ENCODE assay signal across 7 cellular contexts in the genomic region with DNA sequence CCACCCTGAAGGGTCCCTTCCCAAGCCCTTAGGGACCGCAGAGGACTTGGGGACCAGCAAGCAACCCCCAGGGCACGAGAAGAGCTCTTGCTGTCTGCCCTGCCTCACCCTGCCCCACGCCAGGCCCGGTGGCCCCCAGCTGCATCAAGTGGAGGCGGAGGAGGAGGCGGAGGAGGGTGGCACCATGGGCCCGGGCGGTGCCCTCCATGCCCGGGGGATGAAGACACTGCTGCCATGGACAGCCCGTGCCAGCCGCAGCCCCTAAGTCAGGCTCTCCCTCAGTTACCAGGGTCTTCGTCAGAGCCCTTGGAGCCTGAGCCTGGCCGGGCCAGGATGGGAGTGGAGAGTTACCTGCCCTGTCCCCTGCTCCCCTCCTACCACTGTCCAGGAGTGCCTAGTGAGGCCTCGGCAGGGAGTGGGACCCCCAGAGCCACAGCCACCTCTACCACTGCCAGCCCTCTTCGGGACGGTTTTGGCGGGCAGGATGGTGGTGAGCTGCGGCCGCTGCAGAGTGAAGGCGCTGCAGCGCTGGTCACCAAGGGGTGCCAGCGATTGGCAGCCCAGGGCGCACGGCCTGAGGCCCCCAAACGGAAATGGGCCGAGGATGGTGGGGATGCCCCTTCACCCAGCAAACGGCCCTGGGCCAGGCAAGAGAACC. TPM values are rescaled to one million over a fixed set of nuclear protein-coding genes. Genes with fewer than 3 reads are reported as not detected.
DNase-seq lines count a peak whose midpoint lies in the region; ATAC-seq and TF ChIP-seq lines count a peak whose summit lies in the region.

No MANE protein-coding gene starts in this region.

- TF ChIP-seq POLR2A in IMR-90 (IDR thresholded peaks at IDR 0.05; ENCODE audit: low read depth, low read length) = no peak

- H3K36me3 ChIP-seq in IMR-90 (ENCODE audit: control insufficient read depth, insufficient read depth, low read length) (peaks cover 41% of the 10 kb centered on the region), stomach smooth muscle (ENCODE audit: control insufficient read depth in 2 of 2, insufficient read depth in 2 of 2, low read length in 2 of 2) (peaks cover 0 to 11% of the 10 kb centered on the region in 2 donors)

- H2BK120ac ChIP-seq in IMR-90 (ENCODE audit: low read depth, low read length) = no peak overlapping the region

- WGBS in IMR-90 (ENCODE audit: extremely low coverage in 2 of 2, insufficient read length in 1 of 2), 2 experiments = 83% methylated on average over 9 of the region's 27 CpGs; no CpG with 5 or more reads in 1 of the 2 experiments

- no peak for ATAC-seq in IMR-90 (ENCODE audit: low read depth)
- no peak for ATAC-seq in HG03457 (IDR thresholded peaks at IDR 0.05; ENCODE audit: unreplicated experiment)
- no peak for ATAC-seq in activated CD4-positive, CD25-positive, alpha-beta regulatory T cell treated with anti-CD3 and anti-CD28 coated beads, Interleukin-2, amount 50 U/mL, for 24 hours

- peaks cover 4 to 66% of the 10 kb centered on the region in 2 experiments; a peak in 3 of 4 replicates for H3K79me1 ChIP-seq in IMR-90 (ENCODE audit: low read depth in 1 of 2, low read length in 2 of 2)

- H3K56ac ChIP-seq in IMR-90 (ENCODE audit: extremely low read depth, insufficient read depth, low read length) = no peak overlapping the region

- in situ Hi-C loops in IMR-90 (cut with MboI; ENCODE audit: low sequenced_read_pairs) = no loop called here

- H3K4me1 ChIP-seq in IMR-90 (ENCODE audit: control insufficient read depth, insufficient read depth, low read length) (peaks cover 36% of the 10 kb centered on the region), stomach smooth muscle (ENCODE audit: control insufficient read depth, insufficient read depth, low read length) (peaks cover 66% of the 10 kb centered on the region)

- peak overlapping the region; percentile 63; the same call in 1 of the 2 replicates for H3K4ac ChIP-seq in IMR-90 (ENCODE audit: low read depth, low read length)

- H3K27me3 Mint-ChIP-seq in activated naive CD8-positive, alpha-beta T cell = no peaks in the 10 kb centered on the region
- H3K27me3 Mint-ChIP-seq in immature natural killer cell (ENCODE audit: low read depth in 3 of 3) = peaks cover 10 to 34% (median 23%) of the 10 kb centered on the region in 3 donors

- H3K4me3 Mint-ChIP-seq in activated naive CD8-positive, alpha-beta T cell = peak overlapping the region; percentile 94
- H3K4me3 Mint-ChIP-seq in immature natural killer cell = peak overlapping the region; percentile 88 to 99 (median 92)

- dilution Hi-C loops in IMR-90 (cut with HindIII; ENCODE audit: low sequenced_read_pairs, unreplicated experiment) = no loop called here

- H3K9ac ChIP-seq in IMR-90 (ENCODE audit: low read depth, low read length) = peak overlapping the region; percentile 96
- peak overlapping the region; percentile 79 to 84 for H3K9ac ChIP-seq in stomach smooth muscle (ENCODE audit: low read length in 2 of 2)

- H3K4me3 ChIP-seq in IMR-90 (ENCODE audit: insufficient read depth, low read depth, low read length) (peak overlapping the region; percentile 96), stomach smooth muscle (ENCODE audit: low read length in 2 of 2) (peak overlapping the region; percentile 80 to 85)

- H3K4me1 Mint-ChIP-seq in activated naive CD8-positive, alpha-beta T cell (ENCODE audit: low read depth) = peaks cover 67% of the 10 kb centered on the region
- H3K4me1 Mint-ChIP-seq in immature natural killer cell = peaks cover 67 to 71% of the 10 kb centered on the region in 2 donors

- no peak overlapping the region for H2BK15ac ChIP-seq in IMR-90 (ENCODE audit: low read depth, low read length)

- H3K14ac ChIP-seq in IMR-90 (replicated peaks; ENCODE audit: low read depth, low read length) = peak overlapping the region; percentile 89

- peak overlapping the region; percentile 91 for H3K27ac Mint-ChIP-seq in activated naive CD8-positive, alpha-beta T cell
- H3K27ac Mint-ChIP-seq in immature natural killer cell = peak overlapping the region; percentile 88 to 100 (median 95)

- POLR2A ChIA-PET in IMR-90 (lab: Charles Lee; ENCODE audit: unreplicated experiment) = interaction anchor here (0.6 kb wide), 1 partner anchor 59 kb away, joined by 3 read pairs; no protein-coding TSS in a partner anchor

- H4K8ac ChIP-seq in IMR-90 (ENCODE audit: low read depth in 2 of 2, low read length in 2 of 2) = no peak overlapping the region

- no peak for TF ChIP-seq CTCF in IMR-90 (conservative IDR thresholded peaks at IDR 0.05; ENCODE audit: low read depth, low read length)

- intact Hi-C loops in IMR-90 (cut with micrococcal nuclease) = no loop called here

- CTCF ChIA-PET in IMR-90 (lab: Yijun Ruan, JAX) = no interaction called here

- H4K20me1 ChIP-seq in IMR-90 (ENCODE audit: insufficient read depth, low read length) = peaks cover 58% of the 10 kb centered on the region

- no peaks in the 10 kb centered on the region for H3K9me3 Mint-ChIP-seq in activated naive CD8-positive, alpha-beta T cell (ENCODE audit: low read depth)
- no peaks in the 10 kb centered on the region for H3K9me3 Mint-ChIP-seq in immature natural killer cell

- TSS peak; percentile 51 for BruUV-seq in IMR-90 (replicated peaks; lab: Mats Ljungman, UMichigan)

- H3K4me2 ChIP-seq in IMR-90 (ENCODE audit: low read depth, low read length) = peak overlapping the region; percentile 85

- H2BK20ac ChIP-seq in IMR-90 (ENCODE audit: low read depth, low read length) = no peak overlapping the region

- no peak overlapping the region for H3K18ac ChIP-seq in IMR-90 (ENCODE audit: low read depth, low read length)

- H3K36me3 Mint-ChIP-seq in activated naive CD8-positive, alpha-beta T cell = peaks cover 7% of the 10 kb centered on the region
- H3K36me3 Mint-ChIP-seq in immature natural killer cell = peaks cover 0 to 18% (median 15%) of the 10 kb centered on the region in 3 donors

- no peak for TF ChIP-seq RAD21 in IMR-90 (IDR thresholded peaks at IDR 0.05; ENCODE audit: low read length)

- H4K91ac ChIP-seq in IMR-90 (ENCODE audit: insufficient read depth, low read depth, low read length) = no peak overlapping the region

- DNase-seq in IMR-90 = no peak
- DNase-seq in immature natural killer cell = no peak
- no peak for DNase-seq in NCI-H2107 (lab: John Stamatoyannopoulos, UW)

- H3K23ac ChIP-seq in IMR-90 (ENCODE audit: low read depth, low read length) = peak overlapping the region; percentile 38

- no peak overlapping the region for H2BK5ac ChIP-seq in IMR-90 (ENCODE audit: low read depth, low read length, poor library complexity, severe bottlenecking)

- no peak overlapping the region for H4K5ac ChIP-seq in IMR-90 (ENCODE audit: low read depth, low read length)

- H2AK5ac ChIP-seq in IMR-90 (ENCODE audit: low read depth, low read length) = peak overlapping the region; percentile 59

- peaks cover 34% of the 10 kb centered on the region for H3K9me1 ChIP-seq in IMR-90 (ENCODE audit: insufficient read depth, low read length)

- peak overlapping the region; percentile 99 for H2AK9ac ChIP-seq in IMR-90 (replicated peaks; ENCODE audit: low read depth, low read length, poor library complexity)

- H3K27ac ChIP-seq in IMR-90 (ENCODE audit: insufficient read depth, low read length) (peak overlapping the region; percentile 95), stomach smooth muscle (ENCODE audit: low read length) (peak overlapping the region; percentile 75)

- H3K9me3 ChIP-seq in IMR-90 (ENCODE audit: control insufficient read depth, insufficient read depth, low read length) = no peaks in the 10 kb centered on the region
- no peaks in the 10 kb centered on the region for H3K9me3 ChIP-seq in stomach smooth muscle (ENCODE audit: control insufficient read depth in 2 of 2, low read length in 2 of 2)

- H3K27me3 ChIP-seq in IMR-90 (ENCODE audit: control insufficient read depth, insufficient read depth, low read length) (no peaks in the 10 kb centered on the region), stomach smooth muscle (ENCODE audit: control insufficient read depth in 1 of 2, insufficient read depth in 2 of 2, low read length in 2 of 2) (no peaks in the 10 kb centered on the region)

- peak overlapping the region; percentile 10 for H2AFZ ChIP-seq in IMR-90 (replicated peaks; ENCODE audit: low read length, poor library complexity)

TF ChIP-seq in IMR-90, 13 proteins besides CTCF, POLR2A, EP300 and RAD21:
- TF ChIP-seq BHLHE40 (IDR thresholded peaks at IDR 0.05; ENCODE audit: low read depth, low read length) (no peak), RCOR1 (IDR thresholded peaks at IDR 0.05; ENCODE audit: insufficient replicate concordance, low read length) (no peak), FOS (IDR thresholded peaks at IDR 0.05; ENCODE audit: low read depth, low read length) (no peak)

RNA-seq across cellular contexts. Expression of a gene that starts 1.5 kb away (rescaled TPM):
- 50.5 and 54.1 TPM in 2 replicates for total RNA-seq in IMR-90 (2012; rRNA removed)
- polyA plus RNA-seq in IMR-90 (2012; rRNA removed) (60.2 and 62.7 TPM in 2 replicates), immature natural killer cell (100 to 1,000 TPM in 2 of 3 donors, 10 to 100 TPM in 1; 88.4 to 124 (median 101) TPM)
- polyA plus RNA-seq in IMR-90 (2012; cell fraction: cytosol; rRNA removed) = 39.4 and 78.4 TPM in 2 replicates
- 64.4 and 149 TPM in 2 replicates for polyA plus RNA-seq in IMR-90 (2012; cell fraction: nucleus; rRNA removed; ENCODE audit: low replicate concordance)

RNA-seq across cellular contexts. Expression of a gene that starts 22.4 kb away (rescaled TPM):
- total RNA-seq in IMR-90 (2012; rRNA removed) = 7.9 and 8.3 TPM in 2 replicates
- 21.4 and 25.9 TPM in 2 replicates for polyA plus RNA-seq in IMR-90 (2012; rRNA removed)
- polyA plus RNA-seq in IMR-90 (2012; cell fraction: cytosol; rRNA removed) = 49.0 and 50.2 TPM in 2 replicates
- 34.1 and 62.8 TPM in 2 replicates for polyA plus RNA-seq in IMR-90 (2012; cell fraction: nucleus; rRNA removed; ENCODE audit: low replicate concordance)
- polyA plus RNA-seq in immature natural killer cell = 100 to 1,000 TPM; 129 to 151 (median 150) TPM

RNA-seq across cellular contexts. Expression of a gene that starts 25.1 kb away (rescaled TPM):
- not detected in 2 replicates for total RNA-seq in IMR-90 (2012; rRNA removed)
- 0.44 TPM in 1 of 2 replicates, not detected in the other for polyA plus RNA-seq in IMR-90 (2012; rRNA removed)
- 0.24 and 1.6 TPM in 2 replicates for polyA plus RNA-seq in IMR-90 (2012; cell fraction: cytosol; rRNA removed)
- 0.64 TPM in 1 of 2 replicates, not detected in the other for polyA plus RNA-seq in IMR-90 (2012; cell fraction: nucleus; rRNA removed; ENCODE audit: low replicate concordance)
- not detected for polyA plus RNA-seq in immature natural killer cell

RNA-seq across cellular contexts. Expression of a gene that starts 49.5 kb away (rescaled TPM):
- 28.3 and 30.3 TPM in 2 replicates for total RNA-seq in IMR-90 (2012; rRNA removed)
- polyA plus RNA-seq in IMR-90 (2012; rRNA removed) (81.3 and 158 TPM in 2 replicates), immature natural killer cell (10 to 100 TPM; 28.9 to 78.7 (median 39.2) TPM)
- 89.7 and 101 TPM in 2 replicates for polyA plus RNA-seq in IMR-90 (2012; cell fraction: cytosol; rRNA removed)
- polyA plus RNA-seq in IMR-90 (2012; cell fraction: nucleus; rRNA removed; ENCODE audit: low replicate concordance) = 76.5 and 101 TPM in 2 replicates

RNA-seq across cellular contexts. Expression of a gene that starts 49.8 kb away (rescaled TPM):
- not detected in 2 replicates for total RNA-seq in IMR-90 (2012; rRNA removed)
- polyA plus RNA-seq in IMR-90 (2012; rRNA removed) = not detected in 2 replicates
- not detected in 2 replicates for polyA plus RNA-seq in IMR-90 (2012; cell fraction: cytosol; rRNA removed)
- not detected in 2 replicates for polyA plus RNA-seq in IMR-90 (2012; cell fraction: nucleus; rRNA removed; ENCODE audit: low replicate concordance)
- polyA plus RNA-seq in immature natural killer cell = under 1 TPM in 1 of 3 donors, not detected in 2; 0.48 TPM
